In genomic region chr7:78514653-78515052, GRCh38 we compare ENCODE assay signal across 23 cellular contexts.
DNase-seq lines count a peak whose midpoint lies in the region; ATAC-seq and TF ChIP-seq lines count a peak whose summit lies in the region.
"Had no signal": no experiment of that assay in that cellular context is flagged by ENCODE, and none has a peak within 500 bp of the region (broad histone marks: within the 10 kb centered on the region; RNA-seq: fewer than 3 reads in every experiment).

No MANE protein-coding gene starts in this region.

- H3K9ac ChIP-seq in endodermal cell (ENCODE audit: extremely low read depth, low read length, poor library complexity, severe bottlenecking) = no peak overlapping the region

- no peak overlapping the region for H3K4me3 ChIP-seq in endodermal cell (ENCODE audit: low read length)
- H3K4me3 ChIP-seq: pancreas, SJCRH30, tibial nerve had no signal

- H3K9me3 ChIP-seq in endodermal cell (ENCODE audit: control insufficient read depth, low read length) = no peaks in the 10 kb centered on the region
- H3K9me3 ChIP-seq: pancreas, SJCRH30, tibial nerve had no signal

- no peaks in the 10 kb centered on the region for H3K36me3 ChIP-seq in endodermal cell (ENCODE audit: control insufficient read depth, insufficient read depth, low read length)
- H3K36me3 ChIP-seq: brain microvascular endothelial cell, pancreas, SJCRH30, tibial nerve had no signal

- H3K27me3 ChIP-seq in endodermal cell (ENCODE audit: control insufficient read depth, insufficient read depth, low read length, poor library complexity, severe bottlenecking) = no peaks in the 10 kb centered on the region
- H3K27me3 ChIP-seq: brain microvascular endothelial cell, SJCRH30, tibial nerve had no signal

- TF ChIP-seq CTCF in endodermal cell (conservative IDR thresholded peaks at IDR 0.05) = no peak

- H3K4me3 Mint-ChIP-seq in endodermal cell = no peak overlapping the region
- H3K4me3 Mint-ChIP-seq: activated CD8-positive, alpha-beta T cell treated with anti-CD3 and anti-CD28 coated beads, Interleukin-2, amount 10 ng/mL, durations not matched to agents 7 days and 5 days; natural killer cell; stimulated activated naive CD8-positive, alpha-beta T cell treated with anti-CD3 and anti-CD28 coated beads, Interleukin-15, Interleukin-2, amounts not matched to agents 100 ng/mL and 50 ng/mL, for 24 hours had no signal

- H3K27me3 Mint-ChIP-seq in endodermal cell (ENCODE audit: insufficient read depth) = no peaks in the 10 kb centered on the region
- H3K27me3 Mint-ChIP-seq: stimulated activated naive CD8-positive, alpha-beta T cell treated with anti-CD3 and anti-CD28 coated beads, Interleukin-15, Interleukin-2, amounts not matched to agents 100 ng/mL and 50 ng/mL, for 24 hours had no signal

- no peaks in the 10 kb centered on the region for H3K9me3 Mint-ChIP-seq in endodermal cell
- H3K9me3 Mint-ChIP-seq: natural killer cell; stimulated activated naive CD8-positive, alpha-beta T cell treated with anti-CD3 and anti-CD28 coated beads, Interleukin-15, Interleukin-2, amounts not matched to agents 100 ng/mL and 50 ng/mL, for 24 hours had no signal

- H3K4me1 ChIP-seq in endodermal cell (ENCODE audit: control insufficient read depth, insufficient read depth, low read length) = peaks cover 3% of the 10 kb centered on the region
- H3K4me1 ChIP-seq: pancreas, SJCRH30, tibial nerve had no signal

- peaks cover 27% of the 10 kb centered on the region for H3K4me1 Mint-ChIP-seq in endodermal cell
- H3K4me1 Mint-ChIP-seq: natural killer cell had no signal

- 95 to 100% methylated on average over 4 to 5 of the region's 5 CpGs for WGBS in endodermal cell (ENCODE audit: insufficient coverage in 1 of 2, insufficient read length in 1 of 2), 2 experiments

- H3K27ac ChIP-seq in endodermal cell (ENCODE audit: low read depth, low read length) = no peak overlapping the region
- peak overlapping the region; percentile 27 for H3K27ac ChIP-seq in substantia nigra (ENCODE audit: low read depth, low read length, poor library complexity, severe bottlenecking)
- H3K27ac ChIP-seq: brain microvascular endothelial cell, pancreas, SJCRH30, tibial nerve had no signal

- H3K36me3 Mint-ChIP-seq in endodermal cell (ENCODE audit: low read depth) = no peaks in the 10 kb centered on the region
- H3K36me3 Mint-ChIP-seq: natural killer cell had no signal

- no peak for ATAC-seq in HG03469 (IDR thresholded peaks at IDR 0.05; ENCODE audit: unreplicated experiment)
- ATAC-seq: activated CD8-positive, alpha-beta T cell treated with anti-CD3 and anti-CD28 coated beads, Interleukin-2, amount 10 ng/mL, durations not matched to agents 7 days and 5 days; esophagus mucosa; natural killer cell; pancreas; sciatic nerve had no signal

- DNase-seq in NCI-H1092 treated with DMSO at 0.1 percent for 48 hours (lab: John Stamatoyannopoulos, UW) (peak; percentile 84), NCI-H526 treated with DMSO at 0.1 percent for 48 hours (lab: John Stamatoyannopoulos, UW) (peak; percentile 79), endodermal cell (peak; percentile 48), substantia nigra (lab: John Stamatoyannopoulos, UW) (peak in 7 of 49 donors; percentile 3 to 30 (median 13)), glomerular visceral epithelial cell (ENCODE audit: extremely low spot score) (no peak)
- no peak for DNase-seq in activated naive CD4-positive, alpha-beta T cell treated with Interleukin-2 at 50 U/mL for 16 hours
- DNase-seq: activated CD4-positive, alpha-beta T cell treated with anti-CD3 and anti-CD28 coated beads for 1 hour; activated CD8-positive, alpha-beta T cell treated with anti-CD3 and anti-CD28 coated beads, Interleukin-2, amount 10 ng/mL, durations not matched to agents 7 days and 5 days; activated effector memory CD4-positive, alpha-beta T cell treated with anti-CD3 and anti-CD28 coated beads, Interleukin-2, amount 50 U/mL, for 16 hours; activated T-cell treated with anti-CD3 and anti-CD28 coated beads for 4 hours; brain microvascular endothelial cell; DMS 273 treated with DMSO at 0.1 percent for 48 hours; effector memory CD4-positive, alpha-beta T cell; natural killer cell; NCI-H187 treated with DMSO at 0.1 percent for 48 hours; NCI-H510A; pancreas; SJCRH30 had no signal

- peak overlapping the region; percentile 29 for H3K27ac Mint-ChIP-seq in endodermal cell
- H3K27ac Mint-ChIP-seq: activated CD8-positive, alpha-beta T cell treated with anti-CD3 and anti-CD28 coated beads, Interleukin-2, amount 10 ng/mL, durations not matched to agents 7 days and 5 days; natural killer cell; stimulated activated naive CD8-positive, alpha-beta T cell treated with anti-CD3 and anti-CD28 coated beads, Interleukin-15, Interleukin-2, amounts not matched to agents 100 ng/mL and 50 ng/mL, for 24 hours had no signal

Comparison
In these comparisons a context has a peak if more than half of its experiments do, and no peak if none do; other contexts are left out.
1. DNase-seq: peak in NCI-H1092 treated with DMSO at 0.1 percent for 48 hours (single experiment), NCI-H526 treated with DMSO at 0.1 percent for 48 hours (single experiment) and endodermal cell (single experiment); none in activated naive CD4-positive, alpha-beta T cell treated with Interleukin-2 at 50 U/mL for 16 hours (single experiment) and glomerular visceral epithelial cell (single experiment).